ENCODE assay signal across 8 cellular contexts in genomic region chr22:50327711-50328019, GRCh38. TPM values are rescaled to one million over a fixed set of nuclear protein-coding genes. Genes with fewer than 3 reads are reported as not detected.
DNase-seq lines count a peak whose midpoint lies in the region; ATAC-seq and TF ChIP-seq lines count a peak whose summit lies in the region.

No MANE protein-coding gene starts in this region.

- peak overlapping the region; percentile 93 for H4K5ac ChIP-seq in IMR-90 (ENCODE audit: low read depth, low read length)

- BruUV-seq in A673 (replicated peaks; lab: Mats Ljungman, UMichigan), result no TSS peak
- BruUV-seq in IMR-90 (replicated peaks; lab: Mats Ljungman, UMichigan), result no TSS peak

- dilution Hi-C loops in IMR-90 (cut with HindIII; ENCODE audit: low sequenced_read_pairs, unreplicated experiment), result no loop called here

- H3K36me3 Mint-ChIP-seq in naive B cell, result no peaks in the 10 kb centered on the region

- peak overlapping the region; percentile 99 for H2AFZ ChIP-seq in IMR-90 (replicated peaks; ENCODE audit: low read length, poor library complexity)

- H3K27ac Mint-ChIP-seq in naive B cell, result peak overlapping the region in 4 of 6 donors; percentile 44 to 87 (median 71)

- TF ChIP-seq POLR2A in IMR-90 (IDR thresholded peaks at IDR 0.05; ENCODE audit: low read depth, low read length) (no peak), erythroblast (IDR thresholded peaks at IDR 0.05; ENCODE audit: low read length) (no peak)

- H3K14ac ChIP-seq in IMR-90 (replicated peaks; ENCODE audit: low read depth, low read length), result peak overlapping the region; percentile 92

- peak overlapping the region; percentile 83 for H2BK5ac ChIP-seq in IMR-90 (ENCODE audit: low read depth, low read length, poor library complexity, severe bottlenecking)

- peaks cover 14% of the 10 kb centered on the region for H3K9me1 ChIP-seq in IMR-90 (ENCODE audit: insufficient read depth, low read length)

- POLR2A ChIA-PET in A673 (lab: Charles Lee; ENCODE audit: low non-redundant PET), result interaction anchor here (0.6 kb wide), 1 partner anchor 67 kb away, joined by 4 read pairs; no protein-coding TSS in a partner anchor
- POLR2A ChIA-PET in IMR-90 (lab: Charles Lee; ENCODE audit: unreplicated experiment), result no interaction called here

- H3K36me3 ChIP-seq in A673 (ENCODE audit: insufficient read depth, low read length, poor library complexity, severe bottlenecking) (no peaks in the 10 kb centered on the region), IMR-90 (ENCODE audit: control insufficient read depth, insufficient read depth, low read length) (no peaks in the 10 kb centered on the region)

- peaks cover 0 to 5% (median 0%) of the 10 kb centered on the region in 3 donors for H3K27me3 Mint-ChIP-seq in naive B cell

- peak overlapping the region; percentile 100 for H2AK9ac ChIP-seq in IMR-90 (replicated peaks; ENCODE audit: low read depth, low read length, poor library complexity)

- peaks cover 11 to 13% (median 13%) of the 10 kb centered on the region in 3 donors for H3K4me1 Mint-ChIP-seq in naive B cell

- H3K18ac ChIP-seq in IMR-90 (ENCODE audit: low read depth, low read length), result peak overlapping the region; percentile 0; the same call in 1 of the 2 replicates

- no peak overlapping the region for H2BK20ac ChIP-seq in IMR-90 (ENCODE audit: low read depth, low read length)

- no peaks in the 10 kb centered on the region for H3K9me3 Mint-ChIP-seq in naive B cell

- CTCF ChIA-PET in A673 (lab: Charles Lee), result interaction anchor here (0.6 to 1.7 kb wide), 2 partner anchors 14 to 34 kb away, joined by 5 to 9 read pairs; no protein-coding TSS in a partner anchor
- CTCF ChIA-PET in IMR-90 (lab: Yijun Ruan, JAX), result no interaction called here

- intact Hi-C loops in A673 (cut with micrococcal nuclease; ENCODE audit: unreplicated experiment), result loop anchor here (2.0 kb wide), 1 partner anchor 51 kb away; no protein-coding TSS in a partner anchor
- intact Hi-C loops in IMR-90 (cut with micrococcal nuclease), result loop anchor here (2.0 to 5.0 kb wide), 4 partner anchors 21 to 75 kb away; partner anchors contain the start of genes MAPK11 and PLXNB2

- H2AK5ac ChIP-seq in IMR-90 (ENCODE audit: low read depth, low read length), result peak overlapping the region; percentile 99

- H3K4me1 ChIP-seq in A673 (ENCODE audit: insufficient read depth, low read length, poor library complexity, severe bottlenecking) (peaks cover 10% of the 10 kb centered on the region), IMR-90 (ENCODE audit: control insufficient read depth, insufficient read depth, low read length) (peaks cover 8% of the 10 kb centered on the region)

- H3K4me3 Mint-ChIP-seq in naive B cell, result peak overlapping the region; percentile 80 to 95 (median 88)

- peak overlapping the region; percentile 72 for H3K56ac ChIP-seq in IMR-90 (ENCODE audit: extremely low read depth, insufficient read depth, low read length)

- TF ChIP-seq CTCF in A673 (conservative IDR thresholded peaks at IDR 0.05; ENCODE audit: low read depth, low read length), result no peak
- TF ChIP-seq CTCF in IMR-90 (conservative IDR thresholded peaks at IDR 0.05; ENCODE audit: low read depth, low read length), result no peak
- no peak for TF ChIP-seq CTCF in GM13976 (IDR thresholded peaks at IDR 0.05; ENCODE audit: borderline replicate concordance, control extremely low read depth, extremely low read depth, insufficient read depth, missing control alignments)

- H3K27me3 ChIP-seq in A673 (replicated peaks; ENCODE audit: insufficient read depth, low read depth, low read length, poor library complexity), result no peaks in the 10 kb centered on the region
- H3K27me3 ChIP-seq in IMR-90 (ENCODE audit: control insufficient read depth, insufficient read depth, low read length), result no peaks in the 10 kb centered on the region

- DNase-seq in A673 (ENCODE audit: low spot score) (no peak), IMR-90 (no peak), naive B cell (no peak), GM13976 (ENCODE audit: low spot score) (no peak), NCI-H524 (lab: John Stamatoyannopoulos, UW) (no peak), erythroblast (lab: John Stamatoyannopoulos, UW) (no peak)

- peak overlapping the region; percentile 84; the same call in 1 of the 2 replicates for H3K23ac ChIP-seq in IMR-90 (ENCODE audit: low read depth, low read length)

- peak overlapping the region; percentile 90 for H3K4me2 ChIP-seq in IMR-90 (ENCODE audit: low read depth, low read length)

- H3K9ac ChIP-seq in IMR-90 (ENCODE audit: low read depth, low read length), result peak overlapping the region; percentile 85

- peak overlapping the region; percentile 94 for H3K27ac ChIP-seq in A673 (ENCODE audit: low read depth, low read length, poor library complexity, severe bottlenecking)
- H3K27ac ChIP-seq in IMR-90 (ENCODE audit: insufficient read depth, low read length), result peak overlapping the region; percentile 85
- H3K27ac ChIP-seq in cingulate gyrus (ENCODE audit: low read depth, low read length), result peak overlapping the region; percentile 81

- H3K79me1 ChIP-seq in IMR-90 (ENCODE audit: low read depth in 1 of 2, low read length in 2 of 2), result peaks cover 11 to 26% of the 10 kb centered on the region in 2 experiments

- in situ Hi-C loops in IMR-90 (cut with MboI; ENCODE audit: low sequenced_read_pairs) (loop anchor here (5.0 to 10.0 kb wide), 2 partner anchors 53 to 75 kb away; partner anchors contain the start of genes HDAC10 and MAPK11), GM13976 (cut with MboI; ENCODE audit: low sequenced_read_pairs, unreplicated experiment) (loop anchor here (10.0 kb wide), 1 partner anchor 53 kb away; the partner anchor contains the start of gene MAPK11)

- peak overlapping the region; percentile 92 for H4K91ac ChIP-seq in IMR-90 (ENCODE audit: insufficient read depth, low read depth, low read length)

- no peaks in the 10 kb centered on the region for H4K20me1 ChIP-seq in IMR-90 (ENCODE audit: insufficient read depth, low read length)

- H2BK15ac ChIP-seq in IMR-90 (ENCODE audit: low read depth, low read length), result no peak overlapping the region

- H2BK120ac ChIP-seq in IMR-90 (ENCODE audit: low read depth, low read length), result peak overlapping the region; percentile 4

- ATAC-seq in IMR-90 (ENCODE audit: low read depth), result no peak
- ATAC-seq in naive B cell (ENCODE audit: low read depth in 2 of 2), result no peak
- no peak for ATAC-seq in HG03432 (IDR thresholded peaks at IDR 0.05; ENCODE audit: unreplicated experiment)

- 43% methylated on average over 4 of the region's 22 CpGs; no CpG with 5 or more reads in 1 of the 2 experiments for WGBS in IMR-90 (ENCODE audit: extremely low coverage in 2 of 2, insufficient read length in 1 of 2), 2 experiments

- H3K9me3 ChIP-seq in A673 (ENCODE audit: low read depth, low read length, poor library complexity, severe bottlenecking) (no peaks in the 10 kb centered on the region), IMR-90 (ENCODE audit: control insufficient read depth, insufficient read depth, low read length) (no peaks in the 10 kb centered on the region)

- peak overlapping the region; percentile 99 to 100 for H4K8ac ChIP-seq in IMR-90 (ENCODE audit: low read depth in 2 of 2, low read length in 2 of 2)

- no peak for TF ChIP-seq RAD21 in IMR-90 (IDR thresholded peaks at IDR 0.05; ENCODE audit: low read length)

- H3K4me3 ChIP-seq in A673 (ENCODE audit: low read depth, low read length, poor library complexity, severe bottlenecking), result peak overlapping the region; percentile 79
- H3K4me3 ChIP-seq in IMR-90 (ENCODE audit: insufficient read depth, low read depth, low read length), result peak overlapping the region; percentile 54

- peak overlapping the region; percentile 93 for H3K4ac ChIP-seq in IMR-90 (ENCODE audit: low read depth, low read length)

TF ChIP-seq in IMR-90, 13 proteins besides CTCF, POLR2A, EP300 and RAD21 (continues in another document):
- TF ChIP-seq FOS (IDR thresholded peaks at IDR 0.05; ENCODE audit: low read depth, low read length), result no peak
- no peak for TF ChIP-seq CHD1 (IDR thresholded peaks at IDR 0.05; ENCODE audit: low read depth, low read length)
- no peak for TF ChIP-seq RFX5 (IDR thresholded peaks at IDR 0.05; ENCODE audit: low read depth, low read length)
- TF ChIP-seq CEBPB (IDR thresholded peaks at IDR 0.05; ENCODE audit: low read depth, low read length), result no peak
- no peak for TF ChIP-seq USF2 (IDR thresholded peaks at IDR 0.05; ENCODE audit: low read depth, low read length)
- TF ChIP-seq BHLHE40 (IDR thresholded peaks at IDR 0.05; ENCODE audit: low read depth, low read length), result no peak

RNA-seq across cellular contexts. Expression of gene DENND6B, which starts 0.9 kb away (rescaled TPM):
- total RNA-seq in A673 (2021), result 5.3 and 10.8 TPM in 2 replicates
- 0.36 and 0.56 TPM in 2 replicates for total RNA-seq in IMR-90 (2012; rRNA removed)
- polyA plus RNA-seq in IMR-90 (2012; rRNA removed), result 4.9 and 5.3 TPM in 2 replicates
- polyA plus RNA-seq in IMR-90 (2012; cell fraction: cytosol; rRNA removed), result 3.0 and 4.6 TPM in 2 replicates
- polyA plus RNA-seq in IMR-90 (2012; cell fraction: nucleus; rRNA removed; ENCODE audit: low replicate concordance), result 15.5 and 36.4 TPM in 2 replicates
- polyA plus RNA-seq in naive B cell (ENCODE audit: low read depth in 6 of 6), result under 1 TPM in 5 of 6 donors, not detected in 1; 0.05 to 0.43 (median 0.28) TPM

RNA-seq across cellular contexts. Expression of gene PPP6R2, which starts 15.5 kb away (rescaled TPM):
- total RNA-seq in A673 (2021), result 64.6 and 66.7 TPM in 2 replicates
- 49.4 and 51.6 TPM in 2 replicates for total RNA-seq in IMR-90 (2012; rRNA removed)
- 46.9 and 49.2 TPM in 2 replicates for polyA plus RNA-seq in IMR-90 (2012; rRNA removed)
- polyA plus RNA-seq in IMR-90 (2012; cell fraction: cytosol; rRNA removed), result 42.4 and 51.0 TPM in 2 replicates
- polyA plus RNA-seq in IMR-90 (2012; cell fraction: nucleus; rRNA removed; ENCODE audit: low replicate concordance), result 130 and 243 TPM in 2 replicates
- polyA plus RNA-seq in naive B cell (ENCODE audit: low read depth in 6 of 6), result 10 to 100 TPM; 11.9 to 28.1 (median 16.2) TPM

RNA-seq across cellular contexts. Expression of gene PLXNB2, which starts 20.2 kb away (rescaled TPM):
- total RNA-seq in A673 (2021) (155 and 173 TPM in 2 replicates), IMR-90 (2012; rRNA removed) (73.1 and 84.7 TPM in 2 replicates)
- polyA plus RNA-seq in IMR-90 (2012; rRNA removed) (202 and 220 TPM in 2 replicates), naive B cell (ENCODE audit: low read depth in 6 of 6) (1 to 10 TPM in 2 of 6 donors, under 1 TPM in 3, not detected in 1; 0.46 to 1.1 (median 0.66) TPM)
- 120 and 220 TPM in 2 replicates for polyA plus RNA-seq in IMR-90 (2012; cell fraction: cytosol; rRNA removed)
- polyA plus RNA-seq in IMR-90 (2012; cell fraction: nucleus; rRNA removed; ENCODE audit: low replicate concordance), result 452 and 943 TPM in 2 replicates

RNA-seq across cellular contexts. Expression of gene MAPK11, which starts 57.5 kb away (rescaled TPM):
- total RNA-seq in A673 (2021) (5.4 and 10.4 TPM in 2 replicates), IMR-90 (2012; rRNA removed) (7.5 and 8.1 TPM in 2 replicates)
- polyA plus RNA-seq in IMR-90 (2012; rRNA removed) (14.4 and 16.6 TPM in 2 replicates), naive B cell (ENCODE audit: low read depth in 6 of 6) (under 1 TPM in 3 of 6 donors, not detected in 3; 0.17 to 0.21 (median 0.19) TPM)
- 11.1 and 14.2 TPM in 2 replicates for polyA plus RNA-seq in IMR-90 (2012; cell fraction: cytosol; rRNA removed)
- polyA plus RNA-seq in IMR-90 (2012; cell fraction: nucleus; rRNA removed; ENCODE audit: low replicate concordance), result 42.0 and 90.5 TPM in 2 replicates
